In genomic region chr16:74570412-74571301, GRCh38 we compare ENCODE assay signal across 1 cellular context.
TF ChIP-seq lines count a peak whose summit lies in the region.

No MANE protein-coding gene starts in this region.

TF ChIP-seq in HepG2, 621 proteins besides CTCF, POLR2A, EP300 and RAD21 (continued from another document and continues in another):
- TF ChIP-seq NFAT5 (CRISPR knock-in tag; IDR thresholded peaks at IDR 0.05) (no peak), MAZ (IDR thresholded peaks at IDR 0.05; ENCODE audit: borderline replicate concordance, low read depth, low read length) (no peak), MAZ (CRISPR knock-in tag; IDR thresholded peaks at IDR 0.05; ENCODE audit: low read depth) (no peak), RELA (CRISPR knock-in tag; IDR thresholded peaks at IDR 0.05) (no peak), E2F1 (CRISPR knock-in tag; IDR thresholded peaks at IDR 0.05) (no peak), CENPT (CRISPR knock-in tag; IDR thresholded peaks at IDR 0.05; ENCODE audit: low read depth) (no peak), ZNF672 (CRISPR knock-in tag; IDR thresholded peaks at IDR 0.05) (no peak), TCF7L2 (IDR thresholded peaks at IDR 0.05; ENCODE audit: low read depth, low read length) (no peak), ARHGAP35 (CRISPR knock-in tag; IDR thresholded peaks at IDR 0.05; ENCODE audit: borderline replicate concordance) (no peak), TOPORS (CRISPR knock-in tag; IDR thresholded peaks at IDR 0.05) (no peak), ZNF652 (CRISPR knock-in tag; IDR thresholded peaks at IDR 0.05; ENCODE audit: borderline replicate concordance, low read depth) (peak; percentile 58; the same call in 1 of the 2 replicates), MIXL1 (CRISPR knock-in tag; IDR thresholded peaks at IDR 0.05) (peak; percentile 82), CSRNP2 (CRISPR knock-in tag; conservative IDR thresholded peaks at IDR 0.05; ENCODE audit: low read depth) (no peak), ZNF766 (CRISPR knock-in tag; IDR thresholded peaks at IDR 0.05; ENCODE audit: borderline replicate concordance) (0 out of 2 replicates have a peak, but pooled peaks have one; percentile 69), NFIB (CRISPR knock-in tag; IDR thresholded peaks at IDR 0.05; ENCODE audit: borderline replicate concordance) (no peak), DR1 (CRISPR knock-in tag; IDR thresholded peaks at IDR 0.05) (no peak), MAF1 (CRISPR knock-in tag; IDR thresholded peaks at IDR 0.05; ENCODE audit: borderline replicate concordance) (no peak), TCF12 (IDR thresholded peaks at IDR 0.05) (no peak), TCF12 (CRISPR knock-in tag; IDR thresholded peaks at IDR 0.05) (no peak), IKZF5 (CRISPR knock-in tag; IDR thresholded peaks at IDR 0.05) (0 out of 2 replicates have a peak, but pooled peaks have one; percentile 22), MAFK (conservative IDR thresholded peaks at IDR 0.05 in 1 of 2, IDR thresholded peaks at IDR 0.05 in 1 of 2; ENCODE audit: low read length in 2 of 2) (peak in 1 of 2 experiments; percentile 27; a peak in 1 of 4 replicates), ZNF678 (CRISPR knock-in tag; IDR thresholded peaks at IDR 0.05) (no peak), NFE2 (CRISPR knock-in tag; IDR thresholded peaks at IDR 0.05) (no peak), KDM5A (IDR thresholded peaks at IDR 0.05; ENCODE audit: borderline replicate concordance, low read length) (no peak; the same call in 1 of the 2 replicates), IKZF4 (CRISPR knock-in tag; IDR thresholded peaks at IDR 0.05; ENCODE audit: borderline replicate concordance, low read depth, not compliant biosample characterization) (no peak), PHF5A (CRISPR knock-in tag; IDR thresholded peaks at IDR 0.05; ENCODE audit: low read depth, unreplicated experiment) (no peak), ZNF605 (CRISPR knock-in tag; IDR thresholded peaks at IDR 0.05) (peak; percentile 79), RERE (CRISPR knock-in tag; IDR thresholded peaks at IDR 0.05; ENCODE audit: low read depth) (no peak), ZNF235 (CRISPR knock-in tag; IDR thresholded peaks at IDR 0.05; ENCODE audit: borderline replicate concordance) (no peak), FOXA1 (IDR thresholded peaks at IDR 0.05) (no peak), FOXA1 (CRISPR knock-in tag; IDR thresholded peaks at IDR 0.05) (peak; percentile 79), ZNF740 (CRISPR knock-in tag; IDR thresholded peaks at IDR 0.05) (no peak), RORA (CRISPR knock-in tag; IDR thresholded peaks at IDR 0.05) (no peak), MEF2D (CRISPR knock-in tag; IDR thresholded peaks at IDR 0.05) (peak; percentile 85), HOXA7 (CRISPR knock-in tag; IDR thresholded peaks at IDR 0.05) (no peak), ZNF253 (CRISPR knock-in tag; IDR thresholded peaks at IDR 0.05; ENCODE audit: borderline replicate concordance) (no peak), NFYC (CRISPR knock-in tag; IDR thresholded peaks at IDR 0.05) (no peak), HNF4A (CRISPR knock-in tag; IDR thresholded peaks at IDR 0.05) (peak; percentile 94), CEBPG (CRISPR knock-in tag; IDR thresholded peaks at IDR 0.05) (peak; percentile 76), HDAC2 (CRISPR knock-in tag; IDR thresholded peaks at IDR 0.05) (peak; percentile 85), MED1 (CRISPR knock-in tag; IDR thresholded peaks at IDR 0.05) (peak; percentile 77)
- TF ChIP-seq, protein P1, sequence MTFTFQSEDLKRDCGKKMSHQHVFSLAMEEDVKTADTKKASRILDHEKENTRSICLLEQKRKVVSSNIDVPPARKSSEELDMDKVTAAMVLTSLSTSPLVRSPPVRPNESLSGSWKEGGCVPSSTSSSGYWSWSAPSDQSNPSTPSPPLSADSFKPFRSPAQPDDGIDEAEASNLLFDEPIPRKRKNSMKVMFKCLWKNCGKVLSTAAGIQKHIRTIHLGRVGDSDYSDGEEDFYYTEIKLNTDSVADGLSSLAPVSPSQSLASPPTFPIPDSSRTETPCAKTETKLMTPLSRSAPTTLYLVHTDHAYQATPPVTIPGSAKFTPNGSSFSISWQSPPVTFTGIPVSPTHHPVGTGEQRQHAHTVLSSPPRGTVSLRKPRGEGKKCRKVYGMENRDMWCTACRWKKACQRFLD (CRISPR knock-in tag; IDR thresholded peaks at IDR 0.05; ENCODE audit: borderline replicate concordance) = no peak
- TF ChIP-seq, protein P2, sequence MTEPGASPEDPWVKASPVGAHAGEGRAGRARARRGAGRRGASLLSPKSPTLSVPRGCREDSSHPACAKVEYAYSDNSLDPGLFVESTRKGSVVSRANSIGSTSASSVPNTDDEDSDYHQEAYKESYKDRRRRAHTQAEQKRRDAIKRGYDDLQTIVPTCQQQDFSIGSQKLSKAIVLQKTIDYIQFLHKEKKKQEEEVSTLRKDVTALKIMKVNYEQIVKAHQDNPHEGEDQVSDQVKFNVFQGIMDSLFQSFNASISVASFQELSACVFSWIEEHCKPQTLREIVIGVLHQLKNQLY (CRISPR knock-in tag; IDR thresholded peaks at IDR 0.05) = no peak
- TF ChIP-seq, protein P3, sequence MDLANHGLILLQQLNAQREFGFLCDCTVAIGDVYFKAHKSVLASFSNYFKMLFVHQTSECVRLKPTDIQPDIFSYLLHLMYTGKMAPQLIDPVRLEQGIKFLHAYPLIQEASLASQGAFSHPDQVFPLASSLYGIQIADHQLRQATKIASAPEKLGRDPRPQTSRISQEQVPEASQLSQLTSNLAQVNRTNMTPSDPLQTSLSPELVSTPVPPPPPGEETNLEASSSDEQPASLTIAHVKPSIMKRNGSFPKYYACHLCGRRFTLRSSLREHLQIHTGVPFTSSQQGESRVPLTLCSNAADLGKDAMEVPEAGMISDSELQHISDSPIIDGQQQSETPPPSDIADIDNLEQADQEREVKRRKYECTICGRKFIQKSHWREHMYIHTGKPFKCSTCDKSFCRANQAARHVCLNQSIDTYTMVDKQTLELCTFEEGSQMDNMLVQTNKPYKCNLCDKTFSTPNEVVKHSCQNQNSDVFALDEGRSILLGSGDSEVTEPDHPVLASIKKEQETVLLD (CRISPR knock-in tag; IDR thresholded peaks at IDR 0.05; ENCODE audit: low read depth) = no peak
- TF ChIP-seq, protein P4, sequence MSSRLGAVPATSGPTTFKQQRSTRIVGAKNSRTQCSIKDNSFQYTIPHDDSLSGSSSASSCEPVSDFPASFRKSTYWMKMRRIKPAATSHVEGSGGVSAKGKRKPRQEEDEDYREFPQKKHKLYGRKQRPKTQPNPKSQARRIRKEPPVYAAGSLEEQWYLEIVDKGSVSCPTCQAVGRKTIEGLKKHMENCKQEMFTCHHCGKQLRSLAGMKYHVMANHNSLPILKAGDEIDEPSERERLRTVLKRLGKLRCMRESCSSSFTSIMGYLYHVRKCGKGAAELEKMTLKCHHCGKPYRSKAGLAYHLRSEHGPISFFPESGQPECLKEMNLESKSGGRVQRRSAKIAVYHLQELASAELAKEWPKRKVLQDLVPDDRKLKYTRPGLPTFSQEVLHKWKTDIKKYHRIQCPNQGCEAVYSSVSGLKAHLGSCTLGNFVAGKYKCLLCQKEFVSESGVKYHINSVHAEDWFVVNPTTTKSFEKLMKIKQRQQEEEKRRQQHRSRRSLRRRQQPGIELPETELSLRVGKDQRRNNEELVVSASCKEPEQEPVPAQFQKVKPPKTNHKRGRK (CRISPR knock-in tag; IDR thresholded peaks at IDR 0.05) = no peak
